ENCODE assay signal across 34 cellular contexts in the genomic region with DNA sequence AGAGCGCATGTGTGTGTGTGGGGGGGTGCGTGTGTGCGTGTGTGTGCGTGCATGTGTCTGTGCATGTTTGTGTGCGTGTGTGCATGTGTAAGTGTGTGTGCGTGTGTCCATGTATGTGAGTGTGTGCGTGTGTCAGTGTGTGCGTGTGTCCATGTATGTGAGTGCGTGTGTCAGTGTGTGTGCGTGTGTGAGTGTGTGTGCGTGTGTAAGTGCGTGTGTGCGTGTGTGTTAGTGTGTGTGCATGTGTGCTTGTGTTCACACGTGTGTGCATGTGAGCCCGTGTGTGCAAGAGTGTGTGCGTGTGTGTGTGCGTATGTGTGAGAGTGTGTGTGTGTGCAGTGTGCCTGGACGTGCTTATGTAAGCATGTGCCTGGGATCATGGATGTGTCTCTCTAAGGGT. TPM values are rescaled to one million over a fixed set of nuclear protein-coding genes. Genes with fewer than 3 reads are reported as not detected.
A peak's percentile ranks its signal among the peaks of the same experiment; 100 is the strongest.
DNase-seq lines count a peak whose midpoint lies in the region; ATAC-seq, FAIRE-seq and TF ChIP-seq lines count a peak whose summit lies in the region.
"Had no signal": no experiment of that assay in that cellular context is flagged by ENCODE, and none has a peak within 500 bp of the region (broad histone marks: within the 10 kb centered on the region; RNA-seq: fewer than 3 reads in every experiment).

No MANE protein-coding gene starts in this region.

- no peak overlapping the region for H3K18ac ChIP-seq in IMR-90 (ENCODE audit: low read depth, low read length)
- peak overlapping the region; percentile 75; the same call in 1 of the 2 replicates for H3K18ac ChIP-seq in H1 (ENCODE audit: extremely low read depth, low read length)

- H3K9ac ChIP-seq in IMR-90 (ENCODE audit: low read depth, low read length) (no peak overlapping the region), H1 (replicated peaks in 1 of 4; ENCODE audit: extremely low read depth in 1 of 4, low read depth in 3 of 4, low read length in 3 of 4) (peak overlapping the region in 1 of 4 experiments; percentile 37; a peak in 2 of 7 replicates)
- H3K9ac ChIP-seq: GM23248, KMS-11 had no signal

- TF ChIP-seq POLR2A in GM12891 (IDR thresholded peaks at IDR 0.05; ENCODE audit: low read depth, low read length) (no peak), IMR-90 (IDR thresholded peaks at IDR 0.05; ENCODE audit: low read depth, low read length) (no peak), H1 (IDR thresholded peaks at IDR 0.05; ENCODE audit: control extremely low read depth in 1 of 2, low read depth in 2 of 2, low read length in 2 of 2) (no peak)

- H2AFZ ChIP-seq in IMR-90 (replicated peaks; ENCODE audit: low read length, poor library complexity) (peak overlapping the region; percentile 26), H1 (ENCODE audit: low read length) (no peak overlapping the region)
- H2AFZ ChIP-seq: GM23248 had no signal

- intact Hi-C loops in IMR-90 (cut with micrococcal nuclease) = no loop called here

- H2BK15ac ChIP-seq in IMR-90 (ENCODE audit: low read depth, low read length) = 0 out of 3 replicates have a peak overlapping the region, but pooled peaks have one; percentile 17
- H2BK15ac ChIP-seq in H1 (ENCODE audit: low read length) = peak overlapping the region; percentile 99; the same call in 1 of the 2 replicates

- CTCF ChIA-PET in IMR-90 (lab: Yijun Ruan, JAX) (no interaction called here), H1 (lab: Charles Lee; ENCODE audit: partially characterized antibody) (interaction anchor here (1.0 to 4.1 kb wide), 5 partner anchors 32 to 207 kb away, joined by 3 to 30 read pairs (median 5); no protein-coding TSS in a partner anchor)

- no peak for TF ChIP-seq EP300 in H1 (IDR thresholded peaks at IDR 0.05; ENCODE audit: borderline replicate concordance in 1 of 2, low read depth in 2 of 2, low read length in 2 of 2)

- peaks cover 17% of the 10 kb centered on the region for H3K4me1 ChIP-seq in IMR-90 (ENCODE audit: control insufficient read depth, insufficient read depth, low read length)
- peaks cover 0 to 15% (median 6%) of the 10 kb centered on the region in 4 experiments; a peak in 5 of 7 replicates for H3K4me1 ChIP-seq in H1 (replicated peaks in 1 of 4; ENCODE audit: control insufficient read depth in 3 of 4, insufficient read depth in 4 of 4, low read length in 3 of 4)

- no peak overlapping the region for H3K56ac ChIP-seq in IMR-90 (ENCODE audit: extremely low read depth, insufficient read depth, low read length)
- H3K56ac ChIP-seq in H1 (replicated peaks; ENCODE audit: insufficient read length, low read depth, low read length) = peak overlapping the region; percentile 90

- in situ Hi-C loops in IMR-90 (cut with MboI; ENCODE audit: low sequenced_read_pairs) = loop anchor here (10.0 kb wide), 1 partner anchor 201 kb away; no protein-coding TSS in a partner anchor

- no TSS peak for BruUV-seq in IMR-90 (replicated peaks; lab: Mats Ljungman, UMichigan)

- H3K27me3 ChIP-seq in IMR-90 (ENCODE audit: control insufficient read depth, insufficient read depth, low read length) = no peaks in the 10 kb centered on the region
- peaks cover 0 to 2% (median 0%) of the 10 kb centered on the region in 4 experiments; a peak in 1 of 7 replicates for H3K27me3 ChIP-seq in H1 (replicated peaks in 1 of 4; ENCODE audit: control insufficient read depth in 3 of 4, extremely low read depth in 1 of 4, insufficient read depth in 3 of 4, low read length in 3 of 4)
- H3K27me3 ChIP-seq: left lung, tibial artery had no signal

- H3K36me3 Mint-ChIP-seq in progenitor cell of endocrine pancreas (ENCODE audit: insufficient read depth) = no peaks in the 10 kb centered on the region
- H3K36me3 Mint-ChIP-seq: immature natural killer cell had no signal

- H2BK120ac ChIP-seq in IMR-90 (ENCODE audit: low read depth, low read length) (no peak overlapping the region), H1 (replicated peaks; ENCODE audit: low read depth, low read length) (no peak overlapping the region)

- DNase-seq in GM12891 (ENCODE audit: insufficient read length, low spot score) (no peak), IMR-90 (no peak), H1 (ENCODE audit: low read depth in 1 of 2, low spot score in 2 of 2) (no peak), progenitor cell of endocrine pancreas (ENCODE audit: low spot score, unreplicated experiment) (no peak), LoVo (ENCODE audit: low spot score) (no peak)
- DNase-seq: activated CD4-positive, alpha-beta T cell treated with anti-CD3 and anti-CD28 coated beads, Interleukin-2, amount 50 U/mL, for 4 hours; activated CD8-positive, alpha-beta memory T cell treated with anti-CD3 and anti-CD28 coated beads, Interleukin-2, amount 50 U/mL, for 4 hours; activated naive CD4-positive, alpha-beta T cell treated with anti-CD3 and anti-CD28 coated beads, Interleukin-2, amount 50 U/mL, for 16 hours; amygdala; C1 segment of cervical spinal cord; effector CD8-positive, alpha-beta T cell; GM23248; HFFc6; immature natural killer cell; left lung; mesendoderm; NCI-H1930; NCI-H2171 treated with DMSO at 0.1 percent for 48 hours; NCI-H524 treated with DMSO at 0.1 percent for 48 hours; NK-92 treated with Interleukin-12 subunit alpha and Interleukin-12 subunit beta, amount 100 ng/mL, for 24 hours; PC-3; posterior cingulate gyrus; Right ventricle myocardium superior; stimulated activated CD4-positive, alpha-beta T cell treated with anti-CD3 and anti-CD28 coated beads, Interleukin-4, amount 100 ng/mL, for 24 hours had no signal

- no peak overlapping the region for H3K14ac ChIP-seq in IMR-90 (replicated peaks; ENCODE audit: low read depth, low read length)
- no peak overlapping the region for H3K14ac ChIP-seq in H1 (ENCODE audit: insufficient read length)

- TF ChIP-seq RAD21 in IMR-90 (IDR thresholded peaks at IDR 0.05; ENCODE audit: low read length) (no peak), H1 (IDR thresholded peaks at IDR 0.05 in 1 of 2, conservative IDR thresholded peaks at IDR 0.05 in 1 of 2; ENCODE audit: low read depth in 2 of 2, low read length in 2 of 2) (no peak)

- H3K23ac ChIP-seq in IMR-90 (ENCODE audit: low read depth, low read length) (no peak overlapping the region), H1 (ENCODE audit: insufficient read length) (peak overlapping the region; percentile 20)

- H3K4me3 ChIP-seq in IMR-90 (ENCODE audit: insufficient read depth, low read depth, low read length) (no peak overlapping the region), H1 (ENCODE audit: extremely low read depth in 1 of 4, insufficient read depth in 2 of 4, low read depth in 3 of 4, low read length in 4 of 4) (no peak overlapping the region)
- H3K4me3 ChIP-seq: GM23248, left lung, tibial artery had no signal

- peak overlapping the region; percentile 100 for H2BK12ac ChIP-seq in H1 (ENCODE audit: low read depth, low read length)

- H4K91ac ChIP-seq in IMR-90 (ENCODE audit: insufficient read depth, low read depth, low read length) = peak overlapping the region; percentile 18; the same call in 1 of the 2 replicates
- H4K91ac ChIP-seq in H1 (replicated peaks; ENCODE audit: insufficient read length, low read length) = peak overlapping the region; percentile 92

- peaks cover 2% of the 10 kb centered on the region for H3K4me1 Mint-ChIP-seq in progenitor cell of endocrine pancreas (ENCODE audit: low read depth)

- 92% methylated on average over 11 of the region's 18 CpGs; no CpG with 5 or more reads in 1 of the 2 experiments for WGBS in IMR-90 (ENCODE audit: extremely low coverage in 2 of 2, insufficient read length in 1 of 2), 2 experiments
- WGBS in H1 (ENCODE audit: extremely low coverage in 1 of 2, insufficient coverage in 1 of 2, insufficient read length in 1 of 2, insufficient replicate concordance in 2 of 2, low coverage in 1 of 2, low lambda C conversion rate in 2 of 2, missing lambda C conversion rate in 1 of 2), 2 experiments = 87% methylated on average over 16 of the region's 18 CpGs; no CpG with 5 or more reads in 1 of the 2 experiments

- H3K27ac ChIP-seq in IMR-90 (ENCODE audit: insufficient read depth, low read length) (no peak overlapping the region), H1 (ENCODE audit: low read depth, low read length) (no peak overlapping the region)
- H3K27ac ChIP-seq: GM23248, KMS-11, left lung, neutrophil, tibial artery had no signal

- no peak overlapping the region for H2AK9ac ChIP-seq in IMR-90 (replicated peaks; ENCODE audit: low read depth, low read length, poor library complexity)

- no peak overlapping the region for H3K4me3 Mint-ChIP-seq in progenitor cell of endocrine pancreas (ENCODE audit: low read depth)
- H3K4me3 Mint-ChIP-seq: HFFc6, immature natural killer cell had no signal

- H4K5ac ChIP-seq in IMR-90 (ENCODE audit: low read depth, low read length) = no peak overlapping the region
- H4K5ac ChIP-seq in H1 (ENCODE audit: insufficient read length, low read depth, low read length) = no peak overlapping the region

- H3K4me2 ChIP-seq in IMR-90 (ENCODE audit: low read depth, low read length) (no peak overlapping the region), H1 (ENCODE audit: insufficient read depth in 1 of 2, low read depth in 2 of 2, low read length in 2 of 2) (no peak overlapping the region)
- H3K4me2 ChIP-seq: KMS-11 had no signal

- no peaks in the 10 kb centered on the region for H3K9me3 ChIP-seq in IMR-90 (ENCODE audit: control insufficient read depth, insufficient read depth, low read length)
- H3K9me3 ChIP-seq in H1 (ENCODE audit: insufficient read depth in 2 of 2, low read depth in 1 of 2, low read length in 1 of 2) = no peaks in the 10 kb centered on the region
- H3K9me3 ChIP-seq: left lung, neutrophil, tibial artery had no signal

- H2BK5ac ChIP-seq in IMR-90 (ENCODE audit: low read depth, low read length, poor library complexity, severe bottlenecking) = peak overlapping the region; percentile 39
- H2BK5ac ChIP-seq in H1 (ENCODE audit: low read depth, low read length) = peak overlapping the region; percentile 93

- H2BK20ac ChIP-seq in IMR-90 (ENCODE audit: low read depth, low read length) = no peak overlapping the region
- H2BK20ac ChIP-seq in H1 (ENCODE audit: low read length) = peak overlapping the region; percentile 83; the same call in 1 of the 2 replicates

- POLR2A ChIA-PET in IMR-90 (lab: Charles Lee; ENCODE audit: unreplicated experiment) = no interaction called here
- POLR2A ChIA-PET in H1 (lab: Charles Lee; ENCODE audit: partially characterized antibody) = no interaction called here

- no peak overlapping the region; a peak in 1 of 4 replicates for H4K8ac ChIP-seq in IMR-90 (ENCODE audit: low read depth in 2 of 2, low read length in 2 of 2)
- H4K8ac ChIP-seq in H1 (ENCODE audit: extremely low read depth, insufficient read depth, low read length) = no peak overlapping the region; the same call in 1 of the 2 replicates

- dilution Hi-C loops in IMR-90 (cut with HindIII; ENCODE audit: low sequenced_read_pairs, unreplicated experiment) = no loop called here

- FAIRE-seq in GM12891 (lab: Jason Lieb, UNC) = peak; percentile 88
- FAIRE-seq in H1 (lab: Jason Lieb, UNC) = no peak
- FAIRE-seq: colon, G401.6 had no signal

- H3K9me1 ChIP-seq in IMR-90 (ENCODE audit: insufficient read depth, low read length) = peaks cover 29% of the 10 kb centered on the region

- H3K27ac Mint-ChIP-seq in progenitor cell of endocrine pancreas = peak overlapping the region; percentile 12
- H3K27ac Mint-ChIP-seq: HFFc6 had no signal

- H3K27me3 Mint-ChIP-seq in progenitor cell of endocrine pancreas = peaks cover 18% of the 10 kb centered on the region

- peak overlapping the region; percentile 96 for H2AK5ac ChIP-seq in IMR-90 (ENCODE audit: low read depth, low read length)
- H2AK5ac ChIP-seq in H1 (ENCODE audit: low read depth, low read length) = peak overlapping the region; percentile 100

- H3K23me2 ChIP-seq in H1 (ENCODE audit: low read depth, low read length) = peaks cover 4% of the 10 kb centered on the region

- no peaks in the 10 kb centered on the region for H3K79me2 ChIP-seq in H1 (ENCODE audit: control insufficient read depth in 1 of 2, insufficient read depth in 2 of 2, low read length in 2 of 2)

- H4K20me1 ChIP-seq in IMR-90 (ENCODE audit: insufficient read depth, low read length) (no peaks in the 10 kb centered on the region), H1 (replicated peaks in 1 of 2; ENCODE audit: control insufficient read depth in 1 of 2, insufficient read depth in 2 of 2, low read length in 2 of 2) (peaks cover 0 to 3% of the 10 kb centered on the region in 2 experiments)

- H3K9me3 Mint-ChIP-seq in progenitor cell of endocrine pancreas (ENCODE audit: low read depth) = no peaks in the 10 kb centered on the region
- H3K9me3 Mint-ChIP-seq: HFFc6, immature natural killer cell had no signal

- peaks cover under 1 to 5% of the 10 kb centered on the region in 2 experiments; a peak in 2 of 4 replicates for H3K79me1 ChIP-seq in IMR-90 (ENCODE audit: low read depth in 1 of 2, low read length in 2 of 2)
- H3K79me1 ChIP-seq in H1 (ENCODE audit: low read depth, low read length) = no peaks in the 10 kb centered on the region

- no peaks in the 10 kb centered on the region for H3K36me3 ChIP-seq in IMR-90 (ENCODE audit: control insufficient read depth, insufficient read depth, low read length)
- no peaks in the 10 kb centered on the region; a peak in 1 of 8 replicates for H3K36me3 ChIP-seq in H1 (ENCODE audit: control insufficient read depth in 2 of 4, insufficient read depth in 4 of 4, low read length in 3 of 4)
- H3K36me3 ChIP-seq: left lung, neutrophil, tibial artery had no signal

- TF ChIP-seq CTCF in IMR-90 (conservative IDR thresholded peaks at IDR 0.05; ENCODE audit: low read depth, low read length) = no peak
- no peak for TF ChIP-seq CTCF in H1 (IDR thresholded peaks at IDR 0.05; ENCODE audit: control extremely low read depth in 1 of 3, insufficient read depth in 1 of 3, low read depth in 1 of 3, low read length in 3 of 3)
- TF ChIP-seq CTCF in progenitor cell of endocrine pancreas (IDR thresholded peaks at IDR 0.05; ENCODE audit: unreplicated experiment) = no peak

- H3K4ac ChIP-seq in IMR-90 (ENCODE audit: low read depth, low read length) (peak overlapping the region; percentile 15), H1 (replicated peaks; ENCODE audit: insufficient read length, low read depth, low read length) (peak overlapping the region; percentile 79)

- ATAC-seq in IMR-90 (ENCODE audit: low read depth) (no peak), GM21529 (IDR thresholded peaks at IDR 0.05; ENCODE audit: unreplicated experiment) (no peak), GM19452 (IDR thresholded peaks at IDR 0.05; ENCODE audit: unreplicated experiment) (no peak)
- ATAC-seq: activated CD4-positive, CD25-positive, alpha-beta regulatory T cell treated with anti-CD3 and anti-CD28 coated beads, Interleukin-2, amount 50 U/mL, for 24 hours; left lung; PC-3 had no signal

RNA-seq across cellular contexts. Expression of gene APOL6, which starts 14.7 kb away (rescaled TPM):
- polyA plus RNA-seq in GM12891 (2012; ENCODE audit: low read depth, missing spikeins) = 3.2 TPM
- 7.2 TPM in 2 replicates for total RNA-seq in IMR-90 (2012; rRNA removed)
- 0.86 and 1.2 TPM in 2 replicates for polyA plus RNA-seq in IMR-90 (2012; rRNA removed)
- 0.47 and 0.64 TPM in 2 replicates for polyA plus RNA-seq in IMR-90 (2012; cell fraction: cytosol; rRNA removed)
- polyA plus RNA-seq in IMR-90 (2012; cell fraction: nucleus; rRNA removed; ENCODE audit: low replicate concordance) = 0.32 and 1.4 TPM in 2 replicates
- total RNA-seq in H1 (2021; fragmentation: NEBNext Ultra II Directional; extraction: Animal tissue kit (Norgen Biotek cat#: 25700)) = 0.13 TPM in 2 replicates
- 0.06 and 0.08 TPM in 2 replicates for polyA plus RNA-seq in H1 (2011; rRNA removed)
- polyA plus RNA-seq in H1 (2011; cell fraction: cytosol; rRNA removed) = 0.10 TPM
- polyA plus RNA-seq in H1 (2011; cell fraction: nucleus; rRNA removed) = 0.09 TPM
- 0.08 to 0.17 TPM (median 0.11 TPM) in 4 replicates for polyA plus RNA-seq in H1 (2012, experiment 1 of 2)
- 0.04 TPM for polyA plus RNA-seq in H1 (2012, experiment 2 of 2)
- polyA plus RNA-seq in H1 (2013, experiment 1 of 2) = 0.10 TPM
- polyA plus RNA-seq in H1 (2013, experiment 2 of 2) = 0.07 TPM
- polyA minus RNA-seq in H1 (2011; rRNA and poly(A)+ RNA removed) = 0.19 and 0.34 TPM in 2 replicates
- 0.22 TPM for polyA minus RNA-seq in H1 (2011; cell fraction: cytosol; rRNA and poly(A)+ RNA removed)
- 0.60 TPM for polyA minus RNA-seq in H1 (2011; cell fraction: nucleus; rRNA and poly(A)+ RNA removed)
- total RNA-seq in progenitor cell of endocrine pancreas = 0.07 TPM in 2 replicates

RNA-seq across cellular contexts. Expression of gene MB, which starts 16.4 kb away (rescaled TPM):
- 0.23 TPM for polyA plus RNA-seq in GM12891 (2012; ENCODE audit: low read depth, missing spikeins)
- total RNA-seq in IMR-90 (2012; rRNA removed) (not detected in 2 replicates), progenitor cell of endocrine pancreas (not detected in 2 replicates)
- polyA plus RNA-seq in IMR-90 (2012; rRNA removed) (not detected in 2 replicates), H1 (2011; rRNA removed) (1.5 and 1.7 TPM in 2 replicates)
- polyA plus RNA-seq in IMR-90 (2012; cell fraction: cytosol; rRNA removed) = not detected in 2 replicates
- polyA plus RNA-seq in IMR-90 (2012; cell fraction: nucleus; rRNA removed; ENCODE audit: low replicate concordance) = not detected in 2 replicates
- total RNA-seq in H1 (2021; fragmentation: NEBNext Ultra II Directional; extraction: Animal tissue kit (Norgen Biotek cat#: 25700)) = not detected in 2 replicates
- 1.6 TPM for polyA plus RNA-seq in H1 (2011; cell fraction: cytosol; rRNA removed)
- 1.5 TPM for polyA plus RNA-seq in H1 (2011; cell fraction: nucleus; rRNA removed)
- 0.31 to 1.7 TPM (median 1.2 TPM) in 4 replicates for polyA plus RNA-seq in H1 (2012, experiment 1 of 2)
- 0.24 TPM for polyA plus RNA-seq in H1 (2012, experiment 2 of 2)
- polyA plus RNA-seq in H1 (2013, experiment 1 of 2) = 0.10 TPM
- 0.11 TPM for polyA plus RNA-seq in H1 (2013, experiment 2 of 2)
- 0.63 TPM in 1 of 2 replicates, not detected in the other for polyA minus RNA-seq in H1 (2011; rRNA and poly(A)+ RNA removed)
- polyA minus RNA-seq in H1 (2011; cell fraction: cytosol; rRNA and poly(A)+ RNA removed) = not detected
- not detected for polyA minus RNA-seq in H1 (2011; cell fraction: nucleus; rRNA and poly(A)+ RNA removed)
- total RNA-seq: epithelial cell of proximal tubule, glomerular endothelial cell, GM23248, HFFc6 had no signal
- polyA plus RNA-seq: GM23248 had no signal
